Comparison of ENCODE assay signal across 8 cellular contexts in the genomic region with DNA sequence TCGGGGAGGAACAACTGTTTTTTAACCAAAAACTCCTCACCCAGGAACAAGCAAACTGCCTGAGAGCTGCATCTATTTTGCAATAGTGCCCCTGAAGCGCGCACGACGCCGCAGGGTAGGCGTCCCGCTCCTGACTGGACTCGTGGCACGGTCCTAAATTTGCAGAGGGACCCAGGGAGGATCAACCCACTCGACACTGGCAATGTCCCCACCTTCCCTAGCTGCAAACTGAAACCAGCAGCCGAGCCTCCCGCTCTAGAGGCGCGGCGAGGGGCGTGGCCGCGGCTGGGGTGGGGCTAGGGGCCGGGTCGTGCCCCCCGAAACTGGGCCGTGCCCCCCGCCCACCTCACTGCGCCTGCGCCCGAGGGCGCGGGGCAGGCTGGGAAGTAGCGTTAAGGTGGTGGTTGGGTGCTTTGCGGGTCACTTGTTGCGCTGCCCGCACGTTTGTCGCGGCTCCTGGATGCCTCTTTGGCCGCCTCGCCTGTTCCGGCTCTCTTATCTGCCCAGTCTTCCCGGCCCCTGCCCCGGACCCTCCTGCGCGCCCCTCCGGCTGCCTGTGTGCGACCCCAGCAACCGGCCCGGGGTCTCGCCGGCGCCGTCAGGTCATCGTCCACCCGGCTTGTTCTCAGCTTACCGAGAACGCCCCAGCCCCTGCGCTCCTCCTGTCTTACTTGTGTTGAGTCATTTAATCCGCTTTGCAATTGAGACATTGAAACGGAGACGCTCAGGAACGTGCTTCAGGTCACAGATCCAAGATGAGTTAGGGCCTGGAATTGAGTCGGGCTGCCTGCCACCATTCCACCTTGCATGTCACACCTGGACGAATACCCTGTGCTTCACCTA. TPM values are rescaled to one million over a fixed set of nuclear protein-coding genes. Genes with fewer than 3 reads are reported as not detected.
DNase-seq lines count a peak whose midpoint lies in the region; ATAC-seq lines count a peak whose summit lies in the region.

No MANE protein-coding gene starts in this region.

- intact Hi-C loops in left colon (cut with DNase I, micrococcal nuclease): no loop called here

- H3K27ac ChIP-seq in cingulate gyrus (ENCODE audit: low read depth, low read length): peak overlapping the region; percentile 80

- ATAC-seq in GM19035 (IDR thresholded peaks at IDR 0.05; ENCODE audit: unreplicated experiment): peak; percentile 91
- peak; percentile 92 for ATAC-seq in HG03196 (IDR thresholded peaks at IDR 0.05; ENCODE audit: unreplicated experiment)
- peak; percentile 99 for ATAC-seq in left colon

- peak; percentile 83 for DNase-seq in Ammon's horn (ENCODE audit: low spot score)
- DNase-seq in NCI-H510A treated with DMSO at 0.1 percent for 48 hours (lab: John Stamatoyannopoulos, UW): peak; percentile 75
- peak; percentile 82 to 87 for DNase-seq in activated CD4-positive, alpha-beta T cell treated with anti-CD3 and anti-CD28 coated beads for 4 hours
- DNase-seq in left colon: peak; percentile 86 to 89
- DNase-seq in stimulated activated CD4-positive, alpha-beta T cell treated with anti-CD3 and anti-CD28 coated beads, Interleukin-1b, Interleukin-23, amount 100 ng/mL, for 4 hours (ENCODE audit: low read depth in 2 of 2): peak; percentile 83 to 96

RNA-seq across cellular contexts. Expression of a gene that starts 37.9 kb away (rescaled TPM):
- total RNA-seq in left colon: 10 to 100 TPM; 78.2 to 79.0 TPM

Comparison
In these comparisons a context has a peak if more than half of its experiments do, and no peak if none do; other contexts are left out.
1. Peak in every context shown above with its lines: DNase-seq, ATAC-seq and H3K27ac ChIP-seq.